ENCODE assay signal across 25 cellular contexts in the genomic region with DNA sequence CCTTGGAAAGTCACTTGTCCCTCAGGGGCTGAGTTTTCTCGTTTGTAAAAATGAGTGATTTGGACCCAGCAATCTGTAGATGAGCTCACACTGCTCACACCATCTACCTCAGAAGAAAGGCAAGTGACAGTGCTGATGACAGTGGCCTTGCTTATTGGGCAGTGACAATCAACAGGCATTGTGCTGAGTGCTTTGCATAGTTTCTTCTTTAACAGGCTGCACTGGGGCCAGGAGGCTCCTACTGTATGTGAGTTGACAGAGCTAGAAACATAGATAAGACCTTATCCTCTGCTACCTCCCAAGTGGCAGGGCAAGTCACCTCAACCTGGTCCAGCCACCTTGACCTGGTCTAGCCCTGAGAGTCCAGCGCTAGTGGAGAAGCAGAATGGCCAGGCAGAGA. TPM values are rescaled to one million over a fixed set of nuclear protein-coding genes. Genes with fewer than 3 reads are reported as not detected.
"Had no signal": no experiment of that assay in that cellular context is flagged by ENCODE, and none has a peak within 500 bp of the region (broad histone marks: within the 10 kb centered on the region; RNA-seq: fewer than 3 reads in every experiment).

No MANE protein-coding gene starts in this region.

- H3K4me3 ChIP-seq: cardiac muscle cell, MG63, Peyer's patch, SJSA1 had no signal

- H3K27ac Mint-ChIP-seq: activated CD8-positive, alpha-beta T cell treated with anti-CD3 and anti-CD28 coated beads, Interleukin-2, amount 10 ng/mL, durations not matched to agents 7 days and 5 days had no signal

- H3K4me3 Mint-ChIP-seq: activated CD8-positive, alpha-beta T cell treated with anti-CD3 and anti-CD28 coated beads, Interleukin-2, amount 10 ng/mL, durations not matched to agents 7 days and 5 days had no signal

- FAIRE-seq: astrocyte had no signal

- H3K9me3 Mint-ChIP-seq: brain had no signal

- H3K4me1 ChIP-seq: Peyer's patch, SJSA1 had no signal

- H3K27ac ChIP-seq: cardiac muscle cell, Peyer's patch, RWPE1, SJSA1 had no signal

- H3K9me3 ChIP-seq: MG63, Peyer's patch, SJSA1 had no signal

- H3K27me3 ChIP-seq: cardiac muscle cell, MG63, Peyer's patch, SJSA1 had no signal

- DNase-seq: activated CD4-positive, alpha-beta T cell treated with anti-CD3 and anti-CD28 coated beads for 48 hours; activated CD4-positive, alpha-beta T cell treated with anti-CD3 and anti-CD28 coated beads, Interleukin-2, amount 50 U/mL, for 4 hours; activated CD4-positive, CD25-positive, alpha-beta regulatory T cell treated with anti-CD3 and anti-CD28 coated beads, Interleukin-2, amount 50 U/mL, for 72 hours; activated CD8-positive, alpha-beta memory T cell treated with anti-CD3 and anti-CD28 coated beads, Interleukin-2, amount 50 U/mL, for 48 hours; activated CD8-positive, alpha-beta T cell treated with anti-CD3 and anti-CD28 coated beads, Interleukin-2, amount 10 ng/mL, durations not matched to agents 7 days and 5 days; activated naive CD4-positive, alpha-beta T cell treated with anti-CD3 and anti-CD28 coated beads, Interleukin-2, amount 50 U/mL, for 16 hours; activated T-cell treated with anti-CD3 and anti-CD28 coated beads, Interleukin-2, amount 50 U/mL, for 1 hour; amniotic stem cell; MG63; NCI-H1105 treated with DMSO at 0.1 percent for 48 hours; NCI-H1436 treated with DMSO at 0.1 percent for 48 hours; NCI-H187; NCI-H2081; NCI-H510A treated with DMSO at 0.1 percent for 48 hours; Peyer's patch; SHP77; SW 1271 had no signal

- ATAC-seq: activated CD8-positive, alpha-beta T cell treated with anti-CD3 and anti-CD28 coated beads, Interleukin-2, amount 10 ng/mL, durations not matched to agents 7 days and 5 days; SK-N-SH treated with all-trans-retinoic acid at 6 μM for 48 hours had no signal

RNA-seq across cellular contexts. Expression of a gene that starts 29.7 kb away (rescaled TPM):
- total RNA-seq: activated CD8-positive, alpha-beta T cell treated with anti-CD3 and anti-CD28 coated beads, Interleukin-2, amount 10 ng/mL, durations not matched to agents 7 days and 5 days; cardiac muscle cell; cerebellum; Peyer's patch; SJSA1; T-helper 1 cell treated with Interleukin-12 subunit alpha and Interleukin-12 subunit beta and Interleukin-4 antibody, amounts not matched to agents 30 ng/mL and 1 ng/mL, for 36 hours had no signal
- polyA plus RNA-seq: cardiac muscle cell had no signal
